In the genomic region with DNA sequence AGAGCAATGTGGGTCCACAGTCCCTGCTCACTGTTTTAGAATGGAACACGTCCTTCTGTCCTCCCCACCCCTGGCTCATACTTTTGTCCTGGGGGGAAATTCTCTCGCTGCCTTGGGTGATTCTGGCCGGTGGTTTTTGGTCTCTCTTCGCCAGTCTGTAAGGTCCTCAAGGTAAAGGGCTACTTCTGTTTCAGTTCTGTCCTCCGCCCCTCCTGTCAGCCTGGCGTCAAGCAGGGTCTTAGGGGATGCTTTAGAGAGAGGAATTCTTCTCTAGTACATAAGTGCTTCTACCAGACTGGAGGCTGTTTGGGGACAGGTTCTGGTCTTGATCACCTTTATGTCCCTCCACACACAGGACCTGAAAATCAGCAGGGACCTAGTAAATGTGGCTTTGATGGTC, we compare ENCODE assay signal across 8 cellular contexts. TPM values are rescaled to one million over a fixed set of nuclear protein-coding genes. Genes with fewer than 3 reads are reported as not detected.
DNase-seq lines count a peak whose midpoint lies in the region; ATAC-seq, FAIRE-seq and TF ChIP-seq lines count a peak whose summit lies in the region.

No MANE protein-coding gene starts in this region.

- H3K27ac Mint-ChIP-seq in stimulated activated naive B cell treated with anti-CD40 and anti-IgM and Interleukin-4, amounts not matched to agents 10 μg/mL and 1 μg/mL and 100 μg/mL, for 72 hours, result peak overlapping the region; percentile 98

- peak; percentile 8 for ATAC-seq in stimulated activated naive B cell treated with anti-CD40 and anti-IgM and Interleukin-4, amounts not matched to agents 10 μg/mL and 1 μg/mL and 100 μg/mL, for 72 hours (replicated peaks)

- peaks cover 6 to 8% of the 10 kb centered on the region in 2 donors for H3K9me3 Mint-ChIP-seq in stimulated activated naive B cell treated with anti-CD40 and anti-IgM and Interleukin-4, amounts not matched to agents 10 μg/mL and 1 μg/mL and 100 μg/mL, for 72 hours

- H3K4me3 ChIP-seq in WERI-Rb-1 (ENCODE audit: low read depth, low read length) (peak overlapping the region; percentile 88), right atrium auricular region (peak overlapping the region; percentile 83)

- peak overlapping the region; percentile 87 to 100 for H3K4me3 Mint-ChIP-seq in stimulated activated naive B cell treated with anti-CD40 and anti-IgM and Interleukin-4, amounts not matched to agents 10 μg/mL and 1 μg/mL and 100 μg/mL, for 72 hours

- no peaks in the 10 kb centered on the region for H3K27me3 Mint-ChIP-seq in stimulated activated naive B cell treated with anti-CD40 and anti-IgM and Interleukin-4, amounts not matched to agents 10 μg/mL and 1 μg/mL and 100 μg/mL, for 72 hours

- H3K36me3 ChIP-seq in WERI-Rb-1 (peaks cover 26% of the 10 kb centered on the region), right atrium auricular region (peaks cover 1% of the 10 kb centered on the region)

- FAIRE-seq in RCC 7860 (lab: Jason Lieb, UNC), result no peak

- H3K27me3 ChIP-seq in WERI-Rb-1 (ENCODE audit: insufficient read depth, low read depth, severe bottlenecking) (no peaks in the 10 kb centered on the region), right atrium auricular region (no peaks in the 10 kb centered on the region)

- DNase-seq in DMS53 (lab: John Stamatoyannopoulos, UW), result peak; percentile 72
- DNase-seq in DMS53 treated with DMSO at 0.1 percent for 48 hours (lab: John Stamatoyannopoulos, UW; ENCODE audit: unreplicated experiment), result no peak
- DNase-seq in WERI-Rb-1, result no peak
- no peak for DNase-seq in right atrium auricular region (ENCODE audit: low spot score)
- DNase-seq in stimulated activated naive B cell treated with anti-CD40 and anti-IgM and Interleukin-4, amounts not matched to agents 10 μg/mL and 1 μg/mL and 100 μg/mL, for 72 hours, result no peak
- no peak for DNase-seq in stimulated activated CD4-positive, alpha-beta T cell treated with anti-CD3 and anti-CD28 coated beads, Interleukin-15, amount 100 ng/mL, for 24 hours
- DNase-seq in RCC 7860 (ENCODE audit: low spot score), result no peak
- no peak for DNase-seq in activated CD4-positive, CD25-positive, alpha-beta regulatory T cell treated with anti-CD3 and anti-CD28 coated beads, Interleukin-2, amount 50 U/mL, for 72 hours

- TF ChIP-seq CTCF in WERI-Rb-1 (IDR thresholded peaks at IDR 0.05; ENCODE audit: low read depth, low read length) (no peak), right atrium auricular region (IDR thresholded peaks at IDR 0.05) (no peak)

- no peaks in the 10 kb centered on the region for H3K9me3 ChIP-seq in WERI-Rb-1 (ENCODE audit: severe bottlenecking)
- H3K9me3 ChIP-seq in right atrium auricular region, result no peaks in the 10 kb centered on the region

- H3K27ac ChIP-seq in WERI-Rb-1, result peak overlapping the region; percentile 56
- peak overlapping the region; percentile 84 to 90 for H3K27ac ChIP-seq in right atrium auricular region

- peaks cover 23 to 44% of the 10 kb centered on the region in 2 donors for H3K36me3 Mint-ChIP-seq in stimulated activated naive B cell treated with anti-CD40 and anti-IgM and Interleukin-4, amounts not matched to agents 10 μg/mL and 1 μg/mL and 100 μg/mL, for 72 hours

- H3K4me1 ChIP-seq in right atrium auricular region, result peaks cover 0 to 45% of the 10 kb centered on the region in 2 donors

- peaks cover 39 to 55% of the 10 kb centered on the region in 2 donors for H3K4me1 Mint-ChIP-seq in stimulated activated naive B cell treated with anti-CD40 and anti-IgM and Interleukin-4, amounts not matched to agents 10 μg/mL and 1 μg/mL and 100 μg/mL, for 72 hours

RNA-seq across cellular contexts. Expression of gene MRFAP1L1, which starts 0.6 kb away (rescaled TPM):
- total RNA-seq in right atrium auricular region, result 10 to 100 TPM; 58.2 to 65.3 TPM

RNA-seq across cellular contexts. Expression of gene BLOC1S4, which starts 5.7 kb away (rescaled TPM):
- total RNA-seq in right atrium auricular region, result 10 to 100 TPM in 1 of 2 donors, 1 to 10 TPM in 1; 8.4 to 17.4 TPM

RNA-seq across cellular contexts. Expression of gene S100P, which starts 16.6 kb away (rescaled TPM):
- under 1 TPM in 1 of 2 donors, not detected in 1; 0.35 TPM for total RNA-seq in right atrium auricular region
